ENCODE assay signal across 8 cellular contexts in genomic region chr5:139392678-139393496, GRCh38.
DNase-seq lines count a peak whose midpoint lies in the region; ATAC-seq, FAIRE-seq and TF ChIP-seq lines count a peak whose summit lies in the region.

No MANE protein-coding gene starts in this region.

- H3K4me1 Mint-ChIP-seq in T-helper 1 cell treated with Interleukin-12 subunit alpha and Interleukin-12 subunit beta and Interleukin-4 antibody, amounts not matched to agents 30 μg/mL and 1 μg/mL, for 36 hours (ENCODE audit: low read depth), result peaks cover 50% of the 10 kb centered on the region

- no peak for FAIRE-seq in HTR-8/SVneo (lab: Jason Lieb, UNC)

- no peaks in the 10 kb centered on the region for H3K27me3 Mint-ChIP-seq in T-helper 1 cell treated with Interleukin-12 subunit alpha and Interleukin-12 subunit beta and Interleukin-4 antibody, amounts not matched to agents 30 μg/mL and 1 μg/mL, for 36 hours (ENCODE audit: low read depth)

- in situ Hi-C loops in astrocyte of the cerebellum (cut with HindIII; ENCODE audit: low sequenced_read_pairs), result no loop called here

- H3K27ac Mint-ChIP-seq in T-helper 1 cell treated with Interleukin-12 subunit alpha and Interleukin-12 subunit beta and Interleukin-4 antibody, amounts not matched to agents 30 μg/mL and 1 μg/mL, for 36 hours, result peak overlapping the region; percentile 93

- TF ChIP-seq CTCF in astrocyte of the cerebellum (IDR thresholded peaks at IDR 0.05; ENCODE audit: low read depth, low read length, missing control alignments), result peak; percentile 47

- DNase-seq in DMS153 (lab: John Stamatoyannopoulos, UW), result peak; percentile 25
- peak; percentile 80 for DNase-seq in HTR-8/SVneo (ENCODE audit: insufficient read length, low spot score)
- no peak for DNase-seq in astrocyte of the cerebellum (ENCODE audit: low read depth)
- DNase-seq in iPS-NIHi7 (ENCODE audit: extremely low spot score), result peak; percentile 88
- DNase-seq in stimulated activated CD4-positive, alpha-beta T cell treated with anti-CD3 and anti-CD28 coated beads, Interleukin-4, amount 100 ng/mL, for 24 hours, result peak; percentile 78
- DNase-seq in midbrain (lab: John Stamatoyannopoulos, UW), result no peak

- H3K9me3 Mint-ChIP-seq in T-helper 1 cell treated with Interleukin-12 subunit alpha and Interleukin-12 subunit beta and Interleukin-4 antibody, amounts not matched to agents 30 μg/mL and 1 μg/mL, for 36 hours, result no peaks in the 10 kb centered on the region

- H3K4me3 ChIP-seq in astrocyte of the cerebellum (ENCODE audit: low read depth, low read length), result peak overlapping the region; percentile 21

- ATAC-seq in GM19463 (IDR thresholded peaks at IDR 0.05; ENCODE audit: unreplicated experiment), result peak; percentile 48

- H3K4me3 Mint-ChIP-seq in T-helper 1 cell treated with Interleukin-12 subunit alpha and Interleukin-12 subunit beta and Interleukin-4 antibody, amounts not matched to agents 30 μg/mL and 1 μg/mL, for 36 hours, result peak overlapping the region; percentile 94

- H3K36me3 Mint-ChIP-seq in T-helper 1 cell treated with Interleukin-12 subunit alpha and Interleukin-12 subunit beta and Interleukin-4 antibody, amounts not matched to agents 30 μg/mL and 1 μg/mL, for 36 hours (ENCODE audit: low read depth), result peaks cover 18% of the 10 kb centered on the region

Comparison
In these comparisons a context has a peak if more than half of its experiments do, and no peak if none do; other contexts are left out.
1. DNase-seq: peak in DMS153 (single experiment), HTR-8/SVneo (single experiment), iPS-NIHi7 (single experiment) and stimulated activated CD4-positive, alpha-beta T cell treated with anti-CD3 and anti-CD28 coated beads, Interleukin-4, amount 100 ng/mL, for 24 hours (single experiment); none in astrocyte of the cerebellum (single experiment) and midbrain (single experiment).